In genomic region chr14:102821252-102821651, GRCh38 we compare ENCODE assay signal across 18 cellular contexts. TPM values are rescaled to one million over a fixed set of nuclear protein-coding genes. Genes with fewer than 3 reads are reported as not detected.
DNase-seq lines count a peak whose midpoint lies in the region; ATAC-seq and TF ChIP-seq lines count a peak whose summit lies in the region.
"Had no signal": no experiment of that assay in that cellular context is flagged by ENCODE, and none has a peak within 500 bp of the region (broad histone marks: within the 10 kb centered on the region; RNA-seq: fewer than 3 reads in every experiment).

No MANE protein-coding gene starts in this region.

- H3K27me3 ChIP-seq in CD4-positive, alpha-beta T cell (ENCODE audit: control insufficient read depth, insufficient read depth, low read length) = no peaks in the 10 kb centered on the region
- H3K27me3 ChIP-seq: heart left ventricle, left lung, sigmoid colon, tibial nerve had no signal

- H3K36me3 Mint-ChIP-seq in CD4-positive, alpha-beta T cell (ENCODE audit: low read depth) = peaks cover 28% of the 10 kb centered on the region
- H3K36me3 Mint-ChIP-seq in T-cell = peaks cover 14% of the 10 kb centered on the region
- peaks cover 14% of the 10 kb centered on the region for H3K36me3 Mint-ChIP-seq in central memory CD8-positive, alpha-beta T cell (ENCODE audit: insufficient read depth)

- H3K9me3 ChIP-seq in CD4-positive, alpha-beta T cell (ENCODE audit: control insufficient read depth, low read length) = no peaks in the 10 kb centered on the region
- H3K9me3 ChIP-seq: heart left ventricle, left lung, sigmoid colon, tibial nerve had no signal

- POLR2A ChIA-PET in CD4-positive, alpha-beta T cell (lab: Charles Lee) = interaction anchor here (0.6 kb wide), 1 partner anchor 47 kb away, joined by 3 read pairs; no protein-coding TSS in a partner anchor
- POLR2A ChIA-PET in T-cell (lab: Charles Lee) = no interaction called here

- ATAC-seq in CD4-positive, alpha-beta T cell (ENCODE audit: poor library complexity) = no peak
- no peak for ATAC-seq in T-cell (replicated peaks in 1 of 4)
- ATAC-seq in central memory CD8-positive, alpha-beta T cell (replicated peaks; ENCODE audit: extremely low read depth, poor library complexity, severe bottlenecking) = peak; percentile 20
- ATAC-seq: heart left ventricle; left lung; SK-N-SH treated with all-trans-retinoic acid at 6 μM for 48 hours; stimulated activated naive B cell treated with anti-CD40 and anti-IgM and Interleukin-4, amounts not matched to agents 10 μg/mL and 1 μg/mL and 100 μg/mL, for 72 hours had no signal

- peak overlapping the region; percentile 31 for H3K4me3 Mint-ChIP-seq in CD4-positive, alpha-beta T cell
- peak overlapping the region in 2 of 3 donors; percentile 22 to 46 for H3K4me3 Mint-ChIP-seq in T-cell
- H3K4me3 Mint-ChIP-seq in central memory CD8-positive, alpha-beta T cell = peak overlapping the region; percentile 68
- H3K4me3 Mint-ChIP-seq: stimulated activated naive B cell treated with anti-CD40 and anti-IgM and Interleukin-4, amounts not matched to agents 10 μg/mL and 1 μg/mL and 100 μg/mL, for 72 hours had no signal

- CTCF ChIA-PET in CD4-positive, alpha-beta T cell (lab: Charles Lee) = interaction anchor here (0.6 to 0.9 kb wide), 2 partner anchors 47 to 56 kb away, joined by 3 read pairs; no protein-coding TSS in a partner anchor
- CTCF ChIA-PET in T-cell (lab: Charles Lee) = no interaction called here

- no peaks in the 10 kb centered on the region for H3K27me3 Mint-ChIP-seq in CD4-positive, alpha-beta T cell
- no peaks in the 10 kb centered on the region for H3K27me3 Mint-ChIP-seq in T-cell
- no peaks in the 10 kb centered on the region for H3K27me3 Mint-ChIP-seq in central memory CD8-positive, alpha-beta T cell
- H3K27me3 Mint-ChIP-seq: stimulated activated naive B cell treated with anti-CD40 and anti-IgM and Interleukin-4, amounts not matched to agents 10 μg/mL and 1 μg/mL and 100 μg/mL, for 72 hours had no signal

- H3K9me3 Mint-ChIP-seq in CD4-positive, alpha-beta T cell = no peaks in the 10 kb centered on the region
- no peaks in the 10 kb centered on the region for H3K9me3 Mint-ChIP-seq in T-cell
- no peaks in the 10 kb centered on the region for H3K9me3 Mint-ChIP-seq in central memory CD8-positive, alpha-beta T cell
- H3K9me3 Mint-ChIP-seq: stimulated activated naive B cell treated with anti-CD40 and anti-IgM and Interleukin-4, amounts not matched to agents 10 μg/mL and 1 μg/mL and 100 μg/mL, for 72 hours had no signal

- no peak overlapping the region for H3K27ac ChIP-seq in CD4-positive, alpha-beta T cell (ENCODE audit: low read depth, low read length)
- H3K27ac ChIP-seq: heart left ventricle, left lung, sigmoid colon, tibial nerve had no signal

- intact Hi-C loops in CD4-positive, alpha-beta T cell (cut with DNase I, micrococcal nuclease) = no loop called here

- no peak for DNase-seq in CD4-positive, alpha-beta T cell
- DNase-seq in DMS79 (lab: John Stamatoyannopoulos, UW) = peak; percentile 53
- no peak for DNase-seq in T-cell
- DNase-seq in central memory CD8-positive, alpha-beta T cell (ENCODE audit: low spot score in 2 of 2) = no peak
- no peak for DNase-seq in HCEC 1CT
- DNase-seq in NCI-H2171 treated with DMSO at 0.1 percent for 48 hours (lab: John Stamatoyannopoulos, UW) = no peak
- no peak for DNase-seq in MV-4-11 (lab: John Stamatoyannopoulos, UW)
- DNase-seq: activated CD4-positive, alpha-beta T cell treated with anti-CD3 and anti-CD28 coated beads for 4 hours; amygdala; COR-L47; heart left ventricle; KBM-7; left lung; NCI-H187; sigmoid colon; stimulated activated naive B cell treated with anti-CD40 and anti-IgM and Interleukin-4, amounts not matched to agents 10 μg/mL and 1 μg/mL and 100 μg/mL, for 72 hours had no signal

- TF ChIP-seq CTCF in CD4-positive, alpha-beta T cell (IDR thresholded peaks at IDR 0.05) = no peak

- peaks cover 92% of the 10 kb centered on the region for H3K4me1 Mint-ChIP-seq in CD4-positive, alpha-beta T cell (ENCODE audit: low read depth)
- H3K4me1 Mint-ChIP-seq in T-cell = peaks cover 86 to 89% (median 89%) of the 10 kb centered on the region in 3 donors
- H3K4me1 Mint-ChIP-seq in central memory CD8-positive, alpha-beta T cell = peaks cover 64% of the 10 kb centered on the region

- H3K27ac Mint-ChIP-seq in CD4-positive, alpha-beta T cell = peak overlapping the region; percentile 45
- H3K27ac Mint-ChIP-seq in T-cell = peak overlapping the region in 1 of 2 donors; percentile 44
- H3K27ac Mint-ChIP-seq in central memory CD8-positive, alpha-beta T cell (ENCODE audit: low read depth) = peak overlapping the region; percentile 54
- H3K27ac Mint-ChIP-seq: stimulated activated naive B cell treated with anti-CD40 and anti-IgM and Interleukin-4, amounts not matched to agents 10 μg/mL and 1 μg/mL and 100 μg/mL, for 72 hours had no signal

RNA-seq across cellular contexts. Expression of gene TRAF3, which starts 44.0 kb away (rescaled TPM):
- 10 to 100 TPM; 27.1 to 32.4 TPM for total RNA-seq in CD4-positive, alpha-beta T cell
- 10 to 100 TPM; 29.6 to 46.1 (median 35.7) TPM for total RNA-seq in T-cell
